ENCODE assay signal across 1 cellular context in genomic region chr16:88385112-88385594, GRCh38.
TF ChIP-seq lines count a peak whose summit lies in the region.

No MANE protein-coding gene starts in this region.

TF ChIP-seq in HEK293, 187 proteins besides CTCF, POLR2A, EP300 and RAD21 (continued from another document):
- no peak for TF ChIP-seq PRDM10 (tag by site-specific recombination; IDR thresholded peaks at IDR 0.05)
